28 cellular contexts compared by ENCODE assay signal in the genomic region with DNA sequence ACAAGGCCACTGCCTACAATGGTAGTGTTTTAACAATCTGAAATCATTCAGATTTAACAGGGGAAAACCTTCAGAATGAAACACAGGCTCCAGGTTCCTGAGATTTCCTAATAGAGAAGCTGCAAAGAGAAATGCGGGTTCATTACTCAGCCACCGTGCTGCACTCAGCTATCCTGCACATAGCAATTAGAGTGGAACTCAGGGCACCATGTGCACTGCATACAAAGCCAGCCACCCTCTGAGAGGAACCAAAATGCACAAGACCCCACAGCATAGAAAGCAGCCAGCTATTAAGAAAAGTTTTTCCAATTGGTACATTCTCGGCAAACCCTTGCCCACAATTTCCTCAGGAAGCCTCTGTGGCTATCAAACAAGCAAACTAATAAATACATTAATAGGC. TPM values are rescaled to one million over a fixed set of nuclear protein-coding genes. Genes with fewer than 3 reads are reported as not detected.
DNase-seq lines count a peak whose midpoint lies in the region; ATAC-seq and TF ChIP-seq lines count a peak whose summit lies in the region.
"Had no signal": no experiment of that assay in that cellular context is flagged by ENCODE, and none has a peak within 500 bp of the region (broad histone marks: within the 10 kb centered on the region; RNA-seq: fewer than 3 reads in every experiment).

No MANE protein-coding gene starts in this region.

- no peaks in the 10 kb centered on the region for H3K9me3 Mint-ChIP-seq in chondrocyte (ENCODE audit: low read depth)
- H3K9me3 Mint-ChIP-seq: IgD-negative memory B cell, neural crest cell had no signal

- peak overlapping the region; percentile 95 for H3K27ac Mint-ChIP-seq in chondrocyte (ENCODE audit: unreplicated experiment)
- H3K27ac Mint-ChIP-seq: activated CD8-positive, alpha-beta T cell treated with anti-CD3 and anti-CD28 coated beads, Interleukin-2, amount 10 ng/mL, durations not matched to agents 7 days and 5 days; IgD-negative memory B cell had no signal

- WGBS in body of pancreas, 2 donors = 80 to 82% methylated on average over 3 of the region's 3 CpGs

- TF ChIP-seq POLR2A in body of pancreas (IDR thresholded peaks at IDR 0.05) = no peak

- H3K4me3 ChIP-seq in skeletal muscle satellite cell (ENCODE audit: low read length) = no peak overlapping the region
- no peak overlapping the region for H3K4me3 ChIP-seq in coronary artery
- H3K4me3 ChIP-seq in body of pancreas = no peak overlapping the region
- H3K4me3 ChIP-seq: gastrocnemius medialis, Peyer's patch, psoas muscle, SK-N-MC had no signal

- intact Hi-C loops in body of pancreas (cut with DNase I) = no loop called here

- H3K4me1 Mint-ChIP-seq in chondrocyte (ENCODE audit: low read depth) = peaks cover 66% of the 10 kb centered on the region

- no peaks in the 10 kb centered on the region for H3K27me3 ChIP-seq in skeletal muscle satellite cell (ENCODE audit: control insufficient read depth, insufficient read depth, low read length)
- H3K27me3 ChIP-seq in body of pancreas = no peaks in the 10 kb centered on the region
- H3K27me3 ChIP-seq: gastrocnemius medialis, Peyer's patch had no signal

- H3K36me3 ChIP-seq in skeletal muscle satellite cell (ENCODE audit: insufficient read depth, low read length) = no peaks in the 10 kb centered on the region
- no peaks in the 10 kb centered on the region for H3K36me3 ChIP-seq in body of pancreas (replicated peaks in 1 of 2; ENCODE audit: insufficient read depth in 1 of 2, low read depth in 2 of 2)
- H3K36me3 ChIP-seq: gastrocnemius medialis, Peyer's patch had no signal

- peaks cover 82% of the 10 kb centered on the region for H3K4me1 ChIP-seq in skeletal muscle satellite cell (ENCODE audit: control insufficient read depth, insufficient read depth, low read length)
- peaks cover 23% of the 10 kb centered on the region for H3K4me1 ChIP-seq in body of pancreas

- no peak for TF ChIP-seq CTCF in chondrocyte (IDR thresholded peaks at IDR 0.05)
- no peak for TF ChIP-seq CTCF in coronary artery (IDR thresholded peaks at IDR 0.05)
- TF ChIP-seq CTCF in body of pancreas (IDR thresholded peaks at IDR 0.05) = no peak

- H3K36me3 Mint-ChIP-seq in chondrocyte (ENCODE audit: low read depth) = no peaks in the 10 kb centered on the region

- H3K4me3 Mint-ChIP-seq in chondrocyte (ENCODE audit: unreplicated experiment) = no peak overlapping the region
- H3K4me3 Mint-ChIP-seq: activated CD8-positive, alpha-beta T cell treated with anti-CD3 and anti-CD28 coated beads, Interleukin-2, amount 10 ng/mL, durations not matched to agents 7 days and 5 days; IgD-negative memory B cell; neural crest cell had no signal

- no peaks in the 10 kb centered on the region for H3K27me3 Mint-ChIP-seq in chondrocyte (ENCODE audit: low read depth)
- H3K27me3 Mint-ChIP-seq: IgD-negative memory B cell had no signal

- ATAC-seq in body of pancreas = no peak
- ATAC-seq: activated CD8-positive, alpha-beta T cell treated with anti-CD3 and anti-CD28 coated beads, Interleukin-2, amount 10 ng/mL, durations not matched to agents 7 days and 5 days; esophagus mucosa had no signal

- H3K27ac ChIP-seq in coronary artery (peak overlapping the region in 1 of 2 donors; percentile 24), body of pancreas (no peak overlapping the region)
- H3K27ac ChIP-seq: gastrocnemius medialis, HL-60, SK-N-MC had no signal

- DNase-seq in NOMO-1 treated with DMSO at 0.1 percent for 48 hours (lab: John Stamatoyannopoulos, UW; ENCODE audit: unreplicated experiment) (peak; percentile 40), NOMO-1 treated with dmso at 0.1 percent for 144 hours (lab: John Stamatoyannopoulos, UW; ENCODE audit: unreplicated experiment) (no peak), NCI-H69 (lab: John Stamatoyannopoulos, UW) (peak; percentile 60), chondrocyte (ENCODE audit: low spot score) (no peak), KBM-7 (no peak), coronary artery (ENCODE audit: low spot score) (no peak), body of pancreas (no peak)
- DNase-seq: 8988T; activated CD4-positive, CD25-positive, alpha-beta regulatory T cell; activated CD8-positive, alpha-beta T cell treated with anti-CD3 and anti-CD28 coated beads, Interleukin-2, amount 10 ng/mL, durations not matched to agents 7 days and 5 days; activated naive CD4-positive, alpha-beta T cell; activated T-cell treated with anti-CD3 and anti-CD28 coated beads, Interleukin-2, amount 50 U/mL, for 1 hour; effector memory CD4-positive, alpha-beta T cell; gastrocnemius medialis; left cardiac atrium; midbrain; MM.1S; NCI-H1694; NCI-H2171 treated with DMSO at 0.1 percent for 48 hours; NCI-H82; psoas muscle had no signal

- H3K9ac ChIP-seq in skeletal muscle satellite cell (ENCODE audit: low read depth, low read length) = no peak overlapping the region

- in situ Hi-C loops in KBM-7 (cut with MboI; ENCODE audit: low pct_unique_long_range_greater_than_20kb, low sequenced_read_pairs) = no loop called here

- H3K9me3 ChIP-seq in skeletal muscle satellite cell (replicated peaks; ENCODE audit: low read length) (no peaks in the 10 kb centered on the region), body of pancreas (no peaks in the 10 kb centered on the region)
- H3K9me3 ChIP-seq: gastrocnemius medialis, Peyer's patch, psoas muscle had no signal

- H3K4me2 ChIP-seq in skeletal muscle satellite cell (ENCODE audit: low read length) = peak overlapping the region; percentile 49

RNA-seq across cellular contexts. Expression of a gene that starts 37.4 kb away (rescaled TPM):
- 55.0 to 60.2 TPM (median 56.1 TPM) in 3 replicates for total RNA-seq in chondrocyte
- 21.5 and 25.8 TPM in 2 replicates for total RNA-seq in skeletal muscle satellite cell (2012; rRNA removed)
- total RNA-seq in body of pancreas = 10 to 100 TPM; 35.9 to 55.8 TPM

RNA-seq across cellular contexts. Expression of a gene that starts 37.9 kb away (rescaled TPM):
- total RNA-seq in chondrocyte = 1.2 to 2.6 TPM (median 1.5 TPM) in 3 replicates
- 0.76 and 1.7 TPM in 2 replicates for total RNA-seq in skeletal muscle satellite cell (2012; rRNA removed)
- total RNA-seq in body of pancreas = 1 to 10 TPM; 2.9 to 6.9 TPM

Comparison
In these comparisons a context has a peak if more than half of its experiments do, and no peak if none do; other contexts are left out.
1. DNase-seq: peak in NOMO-1 treated with DMSO at 0.1 percent for 48 hours (single experiment) and NCI-H69 (single experiment); none in NOMO-1 treated with dmso at 0.1 percent for 144 hours (single experiment), chondrocyte (single experiment), KBM-7 (single experiment), coronary artery (single experiment) and body of pancreas (0 of 4).